In the genomic region with DNA sequence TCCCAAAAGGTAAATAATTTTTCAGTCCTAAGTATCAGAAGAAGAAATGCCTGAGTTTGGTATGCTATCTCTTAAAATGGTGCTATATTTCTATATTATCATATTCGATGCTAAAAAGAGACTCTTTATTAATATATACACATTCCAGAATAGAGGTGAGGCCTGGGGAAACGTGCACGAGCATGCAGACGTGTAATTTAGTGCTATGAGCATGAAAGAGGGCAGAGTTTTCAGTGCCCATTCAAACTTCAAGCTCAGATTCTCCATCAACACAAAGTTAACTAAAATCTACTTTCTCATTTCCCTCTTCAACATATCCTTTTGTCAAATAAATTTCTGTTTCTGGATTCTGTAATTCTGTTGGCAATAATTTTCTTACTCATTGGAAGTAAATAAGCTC, we compare ENCODE assay signal across 17 cellular contexts.
"Had no signal": no experiment of that assay in that cellular context is flagged by ENCODE, and none has a peak within 500 bp of the region (broad histone marks: within the 10 kb centered on the region; RNA-seq: fewer than 3 reads in every experiment).

No MANE protein-coding gene starts in this region.

- H3K9me3 ChIP-seq: esophagus muscularis mucosa, mucosa of descending colon, neutrophil, psoas muscle, right lobe of liver, spleen, thoracic aorta, transverse colon had no signal

- H3K27me3 ChIP-seq: esophagus muscularis mucosa, right lobe of liver, spleen, transverse colon had no signal

- DNase-seq: cortex of kidney; dorsolateral prefrontal cortex; effector CD8-positive, alpha-beta T cell; kidney glomerular epithelial cell; mucosa of descending colon; naive thymus-derived CD8-positive, alpha-beta T cell; psoas muscle; right lobe of liver; spleen; stimulated activated CD4-positive, alpha-beta T cell treated with anti-CD3 and anti-CD28 coated beads, Interleukin-2, amount 100 ng/mL, for 24 hours; stimulated activated CD4-positive, alpha-beta T cell treated with anti-CD3 and anti-CD28 coated beads, Interleukin-4, amount 100 ng/mL, for 4 hours; stimulated activated naive B cell treated with anti-CD40 and anti-IgM and Interleukin-4, amounts not matched to agents 10 μg/mL and 1 μg/mL and 100 μg/mL, for 72 hours; stimulated activated naive CD8-positive, alpha-beta T cell treated with anti-CD3 and anti-CD28 coated beads, Interleukin-15, amount 100 ng/mL, for 72 hours; transverse colon had no signal

- ATAC-seq: mucosa of descending colon; naive thymus-derived CD8-positive, alpha-beta T cell; psoas muscle; stimulated activated naive B cell treated with anti-CD40 and anti-IgM and Interleukin-4, amounts not matched to agents 10 μg/mL and 1 μg/mL and 100 μg/mL, for 72 hours; stimulated activated naive CD8-positive, alpha-beta T cell treated with anti-CD3 and anti-CD28 coated beads, Interleukin-15, amount 100 ng/mL, for 72 hours had no signal

- H3K36me3 ChIP-seq: esophagus muscularis mucosa, neutrophil, right lobe of liver, spleen, thoracic aorta, transverse colon had no signal

- H3K27ac ChIP-seq: esophagus muscularis mucosa, neutrophil, psoas muscle, right lobe of liver, thoracic aorta, transverse colon had no signal

- H3K4me3 ChIP-seq: esophagus muscularis mucosa, mucosa of descending colon, psoas muscle, right lobe of liver, spleen, thoracic aorta, transverse colon had no signal

- H3K4me1 ChIP-seq: psoas muscle had no signal
